In the genomic region with DNA sequence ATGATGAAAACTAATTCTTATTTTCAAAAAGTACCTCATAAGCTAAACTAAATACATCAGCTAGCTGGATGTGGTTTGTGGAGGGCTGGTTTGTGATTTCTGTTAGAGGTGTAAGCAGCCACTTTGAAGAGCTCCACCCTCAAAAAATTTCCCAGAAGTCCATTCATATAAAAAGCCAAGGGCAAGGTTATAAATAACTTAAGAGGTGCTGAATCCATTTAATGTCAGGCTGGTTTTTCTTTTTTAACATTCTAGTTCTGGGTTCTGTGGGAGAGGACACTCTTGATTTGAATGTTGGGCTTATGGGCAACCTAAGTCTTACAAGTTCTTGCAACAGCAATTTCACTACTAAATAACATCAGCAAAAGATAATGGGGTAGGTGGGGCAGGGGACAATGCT, we compare ENCODE assay signal across 12 cellular contexts. TPM values are rescaled to one million over a fixed set of nuclear protein-coding genes. Genes with fewer than 3 reads are reported as not detected.
DNase-seq lines count a peak whose midpoint lies in the region; ATAC-seq and TF ChIP-seq lines count a peak whose summit lies in the region.
"Had no signal": no experiment of that assay in that cellular context is flagged by ENCODE, and none has a peak within 500 bp of the region (broad histone marks: within the 10 kb centered on the region; RNA-seq: fewer than 3 reads in every experiment).

No MANE protein-coding gene starts in this region.

- H3K27ac Mint-ChIP-seq in stimulated activated naive CD8-positive, alpha-beta T cell treated with anti-CD3 and anti-CD28 coated beads, Interleukin-15, amount 100 ng/mL, for 72 hours, result peak overlapping the region; percentile 100
- H3K27ac Mint-ChIP-seq: B cell had no signal

- H3K27me3 ChIP-seq in heart left ventricle (no peaks in the 10 kb centered on the region), esophagus squamous epithelium (no peaks in the 10 kb centered on the region)
- H3K27me3 ChIP-seq: right lobe of liver, suprapubic skin had no signal

- H3K4me3 ChIP-seq in heart left ventricle (no peak overlapping the region), esophagus squamous epithelium (no peak overlapping the region)
- H3K4me3 ChIP-seq: HAP-1, right lobe of liver, suprapubic skin had no signal

- intact Hi-C loops in heart left ventricle (cut with DNase I), result loop anchor here (5.0 to 10.0 kb wide), 11 partner anchors 142 to 498 kb away; a partner anchor contains a TSS
- intact Hi-C loops in Right ventricle myocardium inferior (cut with DNase I), result loop anchor here (5.0 kb wide), 3 partner anchors 213 to 297 kb away; a partner anchor contains a TSS
- intact Hi-C loops in esophagus squamous epithelium (cut with DNase I), result loop anchor here (10.0 kb wide), 1 partner anchor 286 kb away; no protein-coding TSS in a partner anchor

- no peak for ATAC-seq in heart left ventricle
- no peak for ATAC-seq in Right ventricle myocardium inferior
- ATAC-seq in stimulated activated naive CD8-positive, alpha-beta T cell treated with anti-CD3 and anti-CD28 coated beads, Interleukin-15, amount 100 ng/mL, for 72 hours, result peak; percentile 36
- ATAC-seq: right lobe of liver had no signal

- peaks cover 7% of the 10 kb centered on the region for H3K27me3 Mint-ChIP-seq in stimulated activated naive CD8-positive, alpha-beta T cell treated with anti-CD3 and anti-CD28 coated beads, Interleukin-15, amount 100 ng/mL, for 72 hours
- H3K27me3 Mint-ChIP-seq: B cell had no signal

- TF ChIP-seq POLR2A in heart left ventricle (IDR thresholded peaks at IDR 0.05) (peak in 1 of 2 donors; percentile 29), esophagus squamous epithelium (IDR thresholded peaks at IDR 0.05) (no peak)

- H3K9me3 ChIP-seq in heart left ventricle (no peaks in the 10 kb centered on the region), esophagus squamous epithelium (no peaks in the 10 kb centered on the region)
- H3K9me3 ChIP-seq: HAP-1, right lobe of liver, suprapubic skin had no signal

- peaks cover 78% of the 10 kb centered on the region for H3K4me1 Mint-ChIP-seq in stimulated activated naive CD8-positive, alpha-beta T cell treated with anti-CD3 and anti-CD28 coated beads, Interleukin-15, amount 100 ng/mL, for 72 hours

- no peaks in the 10 kb centered on the region for H3K9me3 Mint-ChIP-seq in stimulated activated naive CD8-positive, alpha-beta T cell treated with anti-CD3 and anti-CD28 coated beads, Interleukin-15, amount 100 ng/mL, for 72 hours

- peak overlapping the region; percentile 59 to 96 (median 80) for H3K27ac ChIP-seq in heart left ventricle
- H3K27ac ChIP-seq in esophagus squamous epithelium, result peak overlapping the region in 2 of 4 donors; percentile 34
- H3K27ac ChIP-seq: right lobe of liver, suprapubic skin had no signal

- peak overlapping the region; percentile 75 to 90 for H3K4me3 Mint-ChIP-seq in stimulated activated naive CD8-positive, alpha-beta T cell treated with anti-CD3 and anti-CD28 coated beads, Interleukin-15, amount 100 ng/mL, for 72 hours
- H3K4me3 Mint-ChIP-seq: B cell had no signal

- DNase-seq in heart left ventricle, result no peak
- DNase-seq in Right ventricle myocardium inferior (ENCODE audit: missing footprints), result no peak
- DNase-seq in OCI-M1 (lab: John Stamatoyannopoulos, UW), result peak; percentile 60
- peak; percentile 19 for DNase-seq in effector CD4-positive, alpha-beta T cell
- DNase-seq in stimulated activated naive CD8-positive, alpha-beta T cell treated with anti-CD3 and anti-CD28 coated beads, Interleukin-15, amount 100 ng/mL, for 72 hours, result peak in 1 of 2 donors; percentile 66
- no peak for DNase-seq in esophagus squamous epithelium (lab: John Stamatoyannopoulos, UW)
- no peak for DNase-seq in globus pallidus (ENCODE audit: low spot score)
- no peak for DNase-seq in cerebellar cortex (ENCODE audit: low spot score)
- DNase-seq: right lobe of liver had no signal

- H3K4me1 ChIP-seq in heart left ventricle (peaks cover 0 to 52% (median 32%) of the 10 kb centered on the region in 12 donors), esophagus squamous epithelium (peaks cover 14 to 55% (median 29%) of the 10 kb centered on the region in 3 donors)

- H3K36me3 ChIP-seq in heart left ventricle (no peaks in the 10 kb centered on the region), esophagus squamous epithelium (no peaks in the 10 kb centered on the region)
- H3K36me3 ChIP-seq: HAP-1, right lobe of liver, suprapubic skin had no signal

- TF ChIP-seq CTCF in heart left ventricle (IDR thresholded peaks at IDR 0.05), result no peak
- no peak for TF ChIP-seq CTCF in esophagus squamous epithelium (IDR thresholded peaks at IDR 0.05)

RNA-seq across cellular contexts. Expression of a gene that starts 3.4 kb away (rescaled TPM):
- total RNA-seq in heart left ventricle (100 to 1,000 TPM in 5 of 9 donors, 10 to 100 TPM in 4; 68.6 to 145 (median 103) TPM), Right ventricle myocardium inferior (62.8 TPM), esophagus squamous epithelium (10 to 100 TPM; 23.0 to 32.2 (median 25.5) TPM)
- polyA plus RNA-seq in heart left ventricle, result 100 to 1,000 TPM in 1 of 2 donors, 10 to 100 TPM in 1; 57.1 to 128 TPM

RNA-seq across cellular contexts. Expression of a gene that starts 51.5 kb away (rescaled TPM):
- total RNA-seq in heart left ventricle (1,000 to 10,000 TPM in 3 of 9 donors, 100 to 1,000 TPM in 6; 435 to 1,392 (median 837) TPM), Right ventricle myocardium inferior (584 TPM), esophagus squamous epithelium (100 to 1,000 TPM; 137 to 195 (median 187) TPM)
- polyA plus RNA-seq in heart left ventricle, result 100 to 1,000 TPM; 192 to 904 TPM

Comparison
In these comparisons a context has a peak if more than half of its experiments do, and no peak if none do; other contexts are left out.
1. DNase-seq: peak in OCI-M1 (single experiment) and effector CD4-positive, alpha-beta T cell (single experiment); none in heart left ventricle (0 of 5), Right ventricle myocardium inferior (single experiment), esophagus squamous epithelium (single experiment), globus pallidus (single experiment) and cerebellar cortex (single experiment).